Comparison of ENCODE assay signal across 8 cellular contexts in genomic region chr17:45370949-45371413, GRCh38. TPM values are rescaled to one million over a fixed set of nuclear protein-coding genes. Genes with fewer than 3 reads are reported as not detected.
DNase-seq lines count a peak whose midpoint lies in the region; ATAC-seq, FAIRE-seq and TF ChIP-seq lines count a peak whose summit lies in the region.

No MANE protein-coding gene starts in this region.

- peak overlapping the region; percentile 69 to 83 (median 78) for H3K27ac ChIP-seq in pancreas

- no peak for FAIRE-seq in pancreas (lab: Jason Lieb, UNC)

- intact Hi-C loops in pancreas (cut with DNase I) = no loop called here

- DNase-seq in DMS114 treated with DMSO at 0.1 percent for 48 hours (lab: John Stamatoyannopoulos, UW; ENCODE audit: unreplicated experiment) (peak; percentile 52), MV-4-11 (lab: John Stamatoyannopoulos, UW) (peak; percentile 39), dermis blood vessel endothelial cell (peak; percentile 43), pancreas (peak in 1 of 6 donors; percentile 15), MG63 (no peak), kidney tubule cell (ENCODE audit: low spot score) (no peak)

- ATAC-seq in pancreas (peak in 1 of 4 donors; percentile 3), GM21619 (IDR thresholded peaks at IDR 0.05; ENCODE audit: unreplicated experiment) (no peak), HG03439 (IDR thresholded peaks at IDR 0.05; ENCODE audit: unreplicated experiment) (no peak)

- H3K4me1 ChIP-seq in pancreas = peaks cover 0 to 13% (median 6%) of the 10 kb centered on the region in 3 donors

- H3K4me3 ChIP-seq in pancreas (peak overlapping the region in 2 of 4 donors; percentile 28 to 34), MG63 (no peak overlapping the region)

- no peaks in the 10 kb centered on the region for H3K27me3 ChIP-seq in pancreas
- H3K27me3 ChIP-seq in MG63 = no peaks in the 10 kb centered on the region

- 79 to 84% methylated on average over 8 of the region's 8 CpGs for WGBS in pancreas, 2 donors

- TF ChIP-seq CTCF in pancreas (IDR thresholded peaks at IDR 0.05) = no peak

- H3K36me3 ChIP-seq in pancreas (no peaks in the 10 kb centered on the region), MG63 (no peaks in the 10 kb centered on the region)

- H3K9me3 ChIP-seq in pancreas = no peaks in the 10 kb centered on the region
- H3K9me3 ChIP-seq in MG63 = no peaks in the 10 kb centered on the region

RNA-seq across cellular contexts. Expression of gene MAP3K14, which starts 54.2 kb away (rescaled TPM):
- total RNA-seq in dermis blood vessel endothelial cell = 3.2 and 4.1 TPM in 2 replicates
- total RNA-seq in pancreas = 10 to 100 TPM in 1 of 6 donors, 1 to 10 TPM in 5; 6.1 to 16.4 (median 7.3) TPM
- polyA plus RNA-seq in pancreas = 10 to 100 TPM; 13.2 to 16.2 TPM
- 13.4 and 18.7 TPM in 2 replicates for total RNA-seq in MG63 (2014; rRNA removed; shearing (Covaris generic); ENCODE audit: low replicate concordance)

Comparison
In these comparisons a context has a peak if more than half of its experiments do, and no peak if none do; other contexts are left out.
1. DNase-seq: peak in DMS114 treated with DMSO at 0.1 percent for 48 hours (single experiment), MV-4-11 (single experiment) and dermis blood vessel endothelial cell (single experiment); none in MG63 (single experiment) and kidney tubule cell (single experiment).